ENCODE assay signal across 21 cellular contexts in the genomic region with DNA sequence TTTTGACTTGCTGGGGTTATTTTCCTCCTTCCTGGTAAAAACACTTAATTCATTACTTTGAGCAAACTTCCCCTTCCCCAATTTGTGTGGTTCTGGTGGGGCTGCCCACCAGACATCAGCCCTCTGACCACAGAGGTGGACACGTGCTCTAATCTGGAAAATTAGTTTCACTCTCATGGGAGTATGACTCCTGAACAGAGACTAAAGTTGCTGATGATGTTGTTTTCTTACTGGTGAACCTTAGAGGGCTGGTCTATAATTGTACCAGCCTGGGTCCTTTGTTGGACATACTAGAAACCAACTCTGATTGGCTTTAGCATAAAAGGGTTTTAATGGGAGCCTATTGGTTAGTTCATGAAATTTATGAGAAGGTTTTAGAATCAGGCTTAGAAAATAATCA. TPM values are rescaled to one million over a fixed set of nuclear protein-coding genes. Genes with fewer than 3 reads are reported as not detected.
DNase-seq lines count a peak whose midpoint lies in the region; ATAC-seq, FAIRE-seq and TF ChIP-seq lines count a peak whose summit lies in the region.
"Had no signal": no experiment of that assay in that cellular context is flagged by ENCODE, and none has a peak within 500 bp of the region (broad histone marks: within the 10 kb centered on the region; RNA-seq: fewer than 3 reads in every experiment).

No MANE protein-coding gene starts in this region.

- no peak for TF ChIP-seq EP300 in K562 (IDR thresholded peaks at IDR 0.05; ENCODE audit: low read length)

- H4K20me1 ChIP-seq in IMR-90 (ENCODE audit: insufficient read depth, low read length) (no peaks in the 10 kb centered on the region), K562 (replicated peaks; ENCODE audit: control insufficient read depth, insufficient read depth, low read length) (no peaks in the 10 kb centered on the region)
- H4K20me1 ChIP-seq: BLaER1 had no signal

- H3K27ac ChIP-seq in IMR-90 (ENCODE audit: insufficient read depth, low read length) (no peak overlapping the region), K562 (ENCODE audit: extremely low read depth, low read depth, low read length) (no peak overlapping the region)
- no peak overlapping the region for H3K27ac ChIP-seq in CD4-positive, alpha-beta memory T cell (ENCODE audit: low read depth, low read length)
- H3K27ac ChIP-seq: BLaER1, HL-60 had no signal

- H3K9ac ChIP-seq in IMR-90 (ENCODE audit: low read depth, low read length), result no peak overlapping the region
- no peak overlapping the region for H3K9ac ChIP-seq in K562 (ENCODE audit: insufficient read depth in 1 of 2, low read depth in 2 of 2, low read length in 2 of 2)
- H3K9ac ChIP-seq: BLaER1 had no signal

- H3K4me3 Mint-ChIP-seq in CD4-positive, alpha-beta memory T cell, result no peak overlapping the region
- H3K4me3 Mint-ChIP-seq: CD14-positive monocyte; CD8-positive, alpha-beta T cell; H9; IgD-negative memory B cell had no signal

- H3K36me3 Mint-ChIP-seq in CD4-positive, alpha-beta memory T cell, result peaks cover 5 to 27% of the 10 kb centered on the region in 2 donors
- H3K36me3 Mint-ChIP-seq: CD14-positive monocyte had no signal

- no peak overlapping the region for H3K56ac ChIP-seq in IMR-90 (ENCODE audit: extremely low read depth, insufficient read depth, low read length)

- H2BK5ac ChIP-seq in IMR-90 (ENCODE audit: low read depth, low read length, poor library complexity, severe bottlenecking), result no peak overlapping the region

- in situ Hi-C loops in IMR-90 (cut with MboI; ENCODE audit: low sequenced_read_pairs), result no loop called here
- in situ Hi-C loops in K562 (cut with MboI), result no loop called here

- H3K4me2 ChIP-seq in IMR-90 (ENCODE audit: low read depth, low read length), result no peak overlapping the region
- no peak overlapping the region for H3K4me2 ChIP-seq in K562 (ENCODE audit: insufficient read depth, low read length)
- H3K4me2 ChIP-seq: BLaER1 had no signal

- H3K9me3 ChIP-seq in IMR-90 (ENCODE audit: control insufficient read depth, insufficient read depth, low read length) (no peaks in the 10 kb centered on the region), K562 (replicated peaks; ENCODE audit: control insufficient read depth, insufficient read depth, low read depth, low read length) (peaks cover 19% of the 10 kb centered on the region)
- H3K9me3 ChIP-seq in CD4-positive, alpha-beta memory T cell (ENCODE audit: control insufficient read depth in 1 of 2, low read length in 2 of 2), result no peaks in the 10 kb centered on the region

- POLR2A ChIA-PET in IMR-90 (lab: Charles Lee; ENCODE audit: unreplicated experiment) (no interaction called here), K562 (lab: Yijun Ruan, JAX) (no interaction called here)
- POLR2A ChIA-PET in CD4-positive, alpha-beta memory T cell (lab: Charles Lee; ENCODE audit: partially characterized antibody), result no interaction called here

- H2BK120ac ChIP-seq in IMR-90 (ENCODE audit: low read depth, low read length), result no peak overlapping the region

- no peaks in the 10 kb centered on the region for H3K79me2 ChIP-seq in K562 (ENCODE audit: control insufficient read depth, insufficient read depth, low read length)

- H2BK15ac ChIP-seq in IMR-90 (ENCODE audit: low read depth, low read length), result no peak overlapping the region

- H3K4me3 ChIP-seq in IMR-90 (ENCODE audit: insufficient read depth, low read depth, low read length) (no peak overlapping the region), K562 (no peak overlapping the region)
- H3K4me3 ChIP-seq in CD4-positive, alpha-beta memory T cell (ENCODE audit: low read length in 2 of 2), result no peak overlapping the region
- H3K4me3 ChIP-seq: BLaER1 had no signal

- dilution Hi-C loops in IMR-90 (cut with HindIII; ENCODE audit: low sequenced_read_pairs, unreplicated experiment), result no loop called here

- no peaks in the 10 kb centered on the region for H3K4me1 Mint-ChIP-seq in CD4-positive, alpha-beta memory T cell
- H3K4me1 Mint-ChIP-seq: CD14-positive monocyte, H9 had no signal

- BruUV-seq in IMR-90 (replicated peaks; lab: Mats Ljungman, UMichigan) (no TSS peak), K562 (replicated peaks; lab: Mats Ljungman, UMichigan) (no TSS peak)

- no peaks in the 10 kb centered on the region for H3K36me3 ChIP-seq in IMR-90 (ENCODE audit: control insufficient read depth, insufficient read depth, low read length)
- no peaks in the 10 kb centered on the region for H3K36me3 ChIP-seq in K562 (ENCODE audit: control insufficient read depth, insufficient read depth, low read length)
- H3K36me3 ChIP-seq in CD4-positive, alpha-beta memory T cell (ENCODE audit: insufficient read depth, low read length), result no peaks in the 10 kb centered on the region
- H3K36me3 ChIP-seq: BLaER1 had no signal

- H3K79me1 ChIP-seq in IMR-90 (ENCODE audit: low read depth in 1 of 2, low read length in 2 of 2), result no peaks in the 10 kb centered on the region

- no peak for ATAC-seq in IMR-90 (ENCODE audit: low read depth)
- ATAC-seq in K562, result no peak
- ATAC-seq in HG03354 (IDR thresholded peaks at IDR 0.05; ENCODE audit: poor library complexity, severe bottlenecking, unreplicated experiment), result no peak
- ATAC-seq: CD8-positive, alpha-beta T cell had no signal

- H4K91ac ChIP-seq in IMR-90 (ENCODE audit: insufficient read depth, low read depth, low read length), result no peak overlapping the region

- no peak overlapping the region for H3K23ac ChIP-seq in IMR-90 (ENCODE audit: low read depth, low read length)

- FAIRE-seq in K562 (lab: Jason Lieb, UNC), result no peak
- FAIRE-seq: A204.1, H1 had no signal

- no peaks in the 10 kb centered on the region for H3K27me3 Mint-ChIP-seq in CD4-positive, alpha-beta memory T cell
- H3K27me3 Mint-ChIP-seq: IgD-negative memory B cell had no signal

- no peak overlapping the region for H2AK9ac ChIP-seq in IMR-90 (replicated peaks; ENCODE audit: low read depth, low read length, poor library complexity)

- intact Hi-C loops in IMR-90 (cut with micrococcal nuclease), result no loop called here
- intact Hi-C loops in K562 (cut with micrococcal nuclease), result no loop called here
- intact Hi-C loops in CD4-positive, alpha-beta memory T cell (cut with micrococcal nuclease), result no loop called here

- TF ChIP-seq CTCF in IMR-90 (conservative IDR thresholded peaks at IDR 0.05; ENCODE audit: low read depth, low read length) (no peak), K562 (IDR thresholded peaks at IDR 0.05 in 2 of 3, conservative IDR thresholded peaks at IDR 0.05 in 1 of 3; ENCODE audit: insufficient read depth in 2 of 3, low read depth in 1 of 3, low read length in 3 of 3) (no peak)

- 0 out of 2 replicates have a peak, but pooled peaks cover 6% of the 10 kb centered on the region for H3K9me1 ChIP-seq in IMR-90 (ENCODE audit: insufficient read depth, low read length)
- no peaks in the 10 kb centered on the region for H3K9me1 ChIP-seq in K562 (ENCODE audit: control insufficient read depth, insufficient read depth, low read length)

- H3K4me1 ChIP-seq in IMR-90 (ENCODE audit: control insufficient read depth, insufficient read depth, low read length) (peaks cover 7% of the 10 kb centered on the region), K562 (replicated peaks in 1 of 2; ENCODE audit: control insufficient read depth in 2 of 2, insufficient read depth in 2 of 2, low read length in 2 of 2) (no peaks in the 10 kb centered on the region)
- no peaks in the 10 kb centered on the region for H3K4me1 ChIP-seq in CD4-positive, alpha-beta memory T cell (ENCODE audit: insufficient read depth, low read length)
- H3K4me1 ChIP-seq: BLaER1 had no signal

- H3K27ac Mint-ChIP-seq in CD4-positive, alpha-beta memory T cell, result no peak overlapping the region
- H3K27ac Mint-ChIP-seq: CD14-positive monocyte; CD8-positive, alpha-beta T cell; H9; IgD-negative memory B cell had no signal

- TF ChIP-seq RAD21 in IMR-90 (IDR thresholded peaks at IDR 0.05; ENCODE audit: low read length), result no peak
- TF ChIP-seq RAD21 in K562 (CRISPR knock-in tag; conservative IDR thresholded peaks at IDR 0.05 in 1 of 2, IDR thresholded peaks at IDR 0.05 in 1 of 2), result no peak

- no peak overlapping the region for H2BK20ac ChIP-seq in IMR-90 (ENCODE audit: low read depth, low read length)

- H4K5ac ChIP-seq in IMR-90 (ENCODE audit: low read depth, low read length), result no peak overlapping the region

- H4K8ac ChIP-seq in IMR-90 (ENCODE audit: low read depth in 2 of 2, low read length in 2 of 2), result no peak overlapping the region

- no CpG with 5 or more reads among the region's 1 CpG for WGBS in IMR-90 (ENCODE audit: extremely low coverage in 2 of 2, insufficient read length in 1 of 2), 2 experiments
- WGBS in K562 (ENCODE audit: insufficient coverage, low coverage, missing lambda C conversion rate), result 6% methylated on average over 1 of the region's 1 CpG

- TF ChIP-seq POLR2A in IMR-90 (IDR thresholded peaks at IDR 0.05; ENCODE audit: low read depth, low read length) (no peak), K562 (conservative IDR thresholded peaks at IDR 0.05) (no peak)

- H3K27me3 ChIP-seq in IMR-90 (ENCODE audit: control insufficient read depth, insufficient read depth, low read length) (no peaks in the 10 kb centered on the region), K562 (ENCODE audit: control insufficient read depth in 2 of 2, insufficient read depth in 2 of 2, low read length in 2 of 2) (no peaks in the 10 kb centered on the region)
- H3K27me3 ChIP-seq in CD4-positive, alpha-beta memory T cell (ENCODE audit: insufficient read depth, low read length), result no peaks in the 10 kb centered on the region
- H3K27me3 ChIP-seq: BLaER1 had no signal

- no peak overlapping the region for H3K4ac ChIP-seq in IMR-90 (ENCODE audit: low read depth, low read length)

- peak overlapping the region; percentile 1; the same call in 1 of the 2 replicates for H2AK5ac ChIP-seq in IMR-90 (ENCODE audit: low read depth, low read length)

- no peak overlapping the region for H3K14ac ChIP-seq in IMR-90 (replicated peaks; ENCODE audit: low read depth, low read length)

- DNase-seq in IMR-90 (no peak), OCI-M1 (lab: John Stamatoyannopoulos, UW) (peak; percentile 62), K562 (ENCODE audit: extremely low read depth in 1 of 4, low spot score in 3 of 4) (no peak), GDM1 (lab: John Stamatoyannopoulos, UW) (no peak), NCI-H2196 treated with DMSO at 0.1 percent for 48 hours (lab: John Stamatoyannopoulos, UW; ENCODE audit: unreplicated experiment) (no peak)
- DNase-seq in CD4-positive, alpha-beta memory T cell, result no peak
- DNase-seq: CD8-positive, alpha-beta T cell; COR-L47; DMS 273 treated with DMSO at 0.1 percent for 48 hours; DMS53; DND-41; EL; H9; KG1 had no signal

- no peak overlapping the region for H3K18ac ChIP-seq in IMR-90 (ENCODE audit: low read depth, low read length)

- H2AFZ ChIP-seq in IMR-90 (replicated peaks; ENCODE audit: low read length, poor library complexity) (no peak overlapping the region), K562 (ENCODE audit: low read depth, low read length) (no peak overlapping the region)

- peaks cover 0 to 2% (median 0%) of the 10 kb centered on the region in 8 donors for H3K9me3 Mint-ChIP-seq in CD4-positive, alpha-beta memory T cell

- CTCF ChIA-PET in IMR-90 (lab: Yijun Ruan, JAX) (no interaction called here), K562 (lab: Yijun Ruan, JAX; ENCODE audit: low intra/inter-chr PET ratio) (no interaction called here)
- CTCF ChIA-PET in CD4-positive, alpha-beta memory T cell (lab: Charles Lee; ENCODE audit: partially characterized antibody), result no interaction called here

RNA-seq across cellular contexts. Expression of a gene that starts 54.1 kb away (rescaled TPM):
- total RNA-seq in IMR-90 (2012; rRNA removed), result 3.9 and 5.8 TPM in 2 replicates
- polyA plus RNA-seq in IMR-90 (2012; rRNA removed), result 5.9 and 7.4 TPM in 2 replicates
- 3.6 and 5.3 TPM in 2 replicates for polyA plus RNA-seq in IMR-90 (2012; cell fraction: cytosol; rRNA removed)
- 1.6 and 3.7 TPM in 2 replicates for polyA plus RNA-seq in IMR-90 (2012; cell fraction: nucleus; rRNA removed; ENCODE audit: low replicate concordance)
- 3.8 and 6.9 TPM in 2 replicates for total RNA-seq in K562 (2011; cell fraction: chromatin; rRNA removed; ENCODE audit: low replicate concordance)
- 3.0 and 3.3 TPM in 2 replicates for total RNA-seq in K562 (2011; cell fraction: nucleolus; rRNA removed)
- 5.1 and 11.3 TPM in 2 replicates for total RNA-seq in K562 (2011; cell fraction: nucleoplasm; rRNA removed)
- 2.2 and 3.0 TPM in 2 replicates for total RNA-seq in K562 (2014; rRNA removed)
- 1.3 and 1.8 TPM in 2 replicates for total RNA-seq in K562 (2014; rRNA removed; fragmentation: Illumina TruSeq; extraction: Trizol)
- 1.9 and 2.2 TPM in 2 replicates for total RNA-seq in K562 (2015; rRNA removed; fragmentation: Illumina TruSeq; extraction: Trizol)
- 3.4 and 4.1 TPM in 2 replicates for total RNA-seq in K562 (2021)
- polyA plus RNA-seq in K562 (2011; rRNA removed), result 2.2 and 3.1 TPM in 2 replicates
- 2.8 and 3.8 TPM in 2 replicates for polyA plus RNA-seq in K562 (2011; cell fraction: cytosol; rRNA removed)
- polyA plus RNA-seq in K562 (2011; cell fraction: nucleus; rRNA removed), result 1.4 and 2.0 TPM in 2 replicates
- polyA plus RNA-seq in K562 (2012), result 5.2 and 6.5 TPM in 2 replicates
- polyA plus RNA-seq in K562 (2014; fragmentation: Illumina TruSeq; extraction: Trizol), result 1.0 and 1.2 TPM in 2 replicates
- 1 to 10 TPM; 1.9 to 2.2 TPM for polyA plus RNA-seq in K562 (2014; fragmentation: Nextera tagmentation; extraction: Ambion mirVana)
- 2.0 and 3.4 TPM in 2 replicates for polyA plus RNA-seq in K562 (2014; rRNA removed)
- polyA minus RNA-seq in K562 (2011; rRNA and poly(A)+ RNA removed), result 1.1 and 2.8 TPM in 2 replicates
- polyA minus RNA-seq in K562 (2011; cell fraction: cytosol; rRNA and poly(A)+ RNA removed), result 1.0 and 1.4 TPM in 2 replicates
- polyA minus RNA-seq in K562 (2011; cell fraction: nucleus; rRNA and poly(A)+ RNA removed), result 2.7 and 4.7 TPM in 2 replicates
- total RNA-seq in CD4-positive, alpha-beta memory T cell, result 10 to 100 TPM; 13.1 to 16.9 TPM
- polyA plus RNA-seq in CD4-positive, alpha-beta memory T cell, result 10 to 100 TPM; 16.7 to 16.9 TPM
